ENCODE assay signal across 18 cellular contexts in the genomic region with DNA sequence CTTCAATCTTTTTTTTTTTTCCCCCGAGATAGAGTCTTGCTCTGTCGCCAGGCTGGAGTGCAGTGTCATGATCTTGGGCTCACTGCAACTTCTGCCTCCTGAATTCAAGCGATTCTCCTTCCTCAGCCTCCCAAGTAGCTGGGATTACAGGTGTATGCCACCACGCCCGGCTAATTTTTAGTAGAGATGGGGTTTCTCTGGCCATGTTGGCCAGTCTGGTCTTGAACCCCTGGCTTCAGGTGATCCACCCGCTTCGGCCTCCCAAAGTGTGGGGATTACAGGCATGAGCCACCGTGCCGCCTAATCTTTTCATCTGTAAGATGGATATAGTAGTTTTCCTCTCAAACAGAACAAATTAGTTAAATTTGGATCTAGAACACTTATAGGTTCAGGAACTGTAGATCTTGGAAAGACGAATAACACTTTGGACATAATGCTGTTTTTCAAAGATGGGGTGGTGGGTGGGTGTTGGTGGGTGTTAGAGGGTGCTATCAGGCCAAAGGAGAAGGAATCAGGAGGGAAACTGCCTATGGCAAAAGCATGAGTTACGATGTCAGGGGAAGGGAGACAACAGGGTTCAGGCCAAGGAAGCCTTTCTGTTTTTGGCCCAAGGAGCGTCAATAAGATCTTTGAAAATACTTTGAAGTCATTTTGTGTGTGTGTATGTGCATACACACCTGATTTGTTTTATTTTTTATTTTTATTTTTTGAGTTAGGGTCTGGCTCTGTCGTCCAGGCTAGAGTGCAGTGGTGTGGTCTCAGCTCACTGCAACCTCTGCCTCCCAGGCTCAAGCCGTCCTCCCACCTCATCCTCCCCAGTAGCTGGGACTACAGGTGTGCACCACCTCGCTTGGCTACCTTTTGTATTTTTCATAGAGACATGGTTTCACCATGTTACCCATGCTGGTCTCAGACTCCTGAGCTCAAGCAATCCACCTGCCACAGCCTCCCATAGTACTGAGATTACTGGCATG. TPM values are rescaled to one million over a fixed set of nuclear protein-coding genes. Genes with fewer than 3 reads are reported as not detected.
A peak's percentile ranks its signal among the peaks of the same experiment; 100 is the strongest.
DNase-seq lines count a peak whose midpoint lies in the region; ATAC-seq and TF ChIP-seq lines count a peak whose summit lies in the region.
"Had no signal": no experiment of that assay in that cellular context is flagged by ENCODE, and none has a peak within 500 bp of the region (broad histone marks: within the 10 kb centered on the region; RNA-seq: fewer than 3 reads in every experiment).

No MANE protein-coding gene starts in this region.

- H2AK5ac ChIP-seq in mesendoderm (ENCODE audit: low read length) = no peak overlapping the region

- no peak overlapping the region for H4K8ac ChIP-seq in mesendoderm (ENCODE audit: low read depth, low read length)

- H3K9me3 Mint-ChIP-seq in Caco-2 (ENCODE audit: unreplicated experiment) = no peaks in the 10 kb centered on the region
- H3K9me3 Mint-ChIP-seq in dendritic cell treated with granulocyte-macrophage colony-stimulating factor and Interleukin-4, amounts not matched to agents 40 ng/mL and 50 ng/mL, for 4 days = no peaks in the 10 kb centered on the region

- intact Hi-C loops in Caco-2 (cut with micrococcal nuclease; ENCODE audit: unreplicated experiment) = no loop called here
- intact Hi-C loops in dendritic cell treated with granulocyte-macrophage colony-stimulating factor and Interleukin-4, amounts not matched to agents 40 ng/mL and 50 ng/mL, for 4 days (cut with micrococcal nuclease) = no loop called here

- H3K27ac ChIP-seq in 22Rv1 (peak overlapping the region; percentile 27; the same call in 1 of the 2 replicates), mesendoderm (ENCODE audit: low read depth, low read length) (no peak overlapping the region)
- H3K27ac ChIP-seq: BLaER1, breast epithelium, right atrium auricular region, stomach had no signal

- peak overlapping the region; percentile 45 for H3K27ac Mint-ChIP-seq in Caco-2 (ENCODE audit: unreplicated experiment)
- H3K27ac Mint-ChIP-seq in dendritic cell treated with granulocyte-macrophage colony-stimulating factor and Interleukin-4, amounts not matched to agents 40 ng/mL and 50 ng/mL, for 4 days = peak overlapping the region; percentile 22

- POLR2A ChIA-PET in Caco-2 (lab: Charles Lee) = interaction anchor here (0.7 kb wide), 1 partner anchor 836 kb away, joined by 4 read pairs; no protein-coding TSS in a partner anchor

- H3K27me3 Mint-ChIP-seq in Caco-2 (ENCODE audit: insufficient read depth, unreplicated experiment) = no peaks in the 10 kb centered on the region
- no peaks in the 10 kb centered on the region for H3K27me3 Mint-ChIP-seq in dendritic cell treated with granulocyte-macrophage colony-stimulating factor and Interleukin-4, amounts not matched to agents 40 ng/mL and 50 ng/mL, for 4 days

- H3K56ac ChIP-seq in mesendoderm (ENCODE audit: low read length) = no peak overlapping the region

- no peak overlapping the region for H3K23ac ChIP-seq in mesendoderm (ENCODE audit: low read length)

- no peak for TF ChIP-seq CTCF in 22Rv1 (IDR thresholded peaks at IDR 0.05)
- TF ChIP-seq CTCF in Caco-2 (IDR thresholded peaks at IDR 0.05; ENCODE audit: insufficient read depth in 1 of 2, low read depth in 1 of 2, low read length in 1 of 2, severe bottlenecking in 1 of 2, unreplicated experiment in 1 of 2) = no peak

- no CpG with 5 or more reads among the region's 15 CpGs for WGBS in mesendoderm (ENCODE audit: extremely low coverage, insufficient coverage, low lambda C conversion rate)

- peaks cover 11% of the 10 kb centered on the region for H3K36me3 ChIP-seq in Caco-2 (ENCODE audit: control insufficient read depth, insufficient read depth, low read length)
- H3K36me3 ChIP-seq in mesendoderm (ENCODE audit: control insufficient read depth, insufficient read depth, low read length) = peaks cover 15% of the 10 kb centered on the region
- H3K36me3 ChIP-seq: breast epithelium had no signal

- peaks cover 79% of the 10 kb centered on the region for H3K36me3 Mint-ChIP-seq in Caco-2 (ENCODE audit: insufficient read depth, unreplicated experiment)
- H3K36me3 Mint-ChIP-seq in dendritic cell treated with granulocyte-macrophage colony-stimulating factor and Interleukin-4, amounts not matched to agents 40 ng/mL and 50 ng/mL, for 4 days (ENCODE audit: low read depth) = peaks cover 67% of the 10 kb centered on the region

- no peak for ATAC-seq in GM18520 (IDR thresholded peaks at IDR 0.05; ENCODE audit: unreplicated experiment)
- ATAC-seq in GM19397 (IDR thresholded peaks at IDR 0.05; ENCODE audit: unreplicated experiment) = no peak
- ATAC-seq: activated CD4-positive, CD25-positive, alpha-beta regulatory T cell treated with anti-CD3 and anti-CD28 coated beads, Interleukin-2, amount 50 U/mL, for 24 hours had no signal

- no peak overlapping the region for H3K4me2 ChIP-seq in mesendoderm (ENCODE audit: low read length)
- H3K4me2 ChIP-seq: BLaER1 had no signal

- H2BK15ac ChIP-seq in mesendoderm (replicated peaks; ENCODE audit: low read depth) = no peak overlapping the region

- BruUV-seq in Caco-2 (replicated peaks; lab: Mats Ljungman, UMichigan) = no TSS peak

- no peak overlapping the region for H3K18ac ChIP-seq in mesendoderm (ENCODE audit: low read length)

- no peak overlapping the region for H3K9ac ChIP-seq in mesendoderm (ENCODE audit: low read length)
- H3K9ac ChIP-seq: BLaER1 had no signal

- H4K5ac ChIP-seq in mesendoderm (ENCODE audit: low read length) = no peak overlapping the region

- H3K4me3 ChIP-seq in Caco-2 (ENCODE audit: low read depth, low read length) (no peak overlapping the region), mesendoderm (ENCODE audit: low read length) (no peak overlapping the region)
- H3K4me3 ChIP-seq: BLaER1, breast epithelium, right atrium auricular region, stomach had no signal

- no peak for DNase-seq in Caco-2
- DNase-seq in occipital lobe (lab: John Stamatoyannopoulos, UW) = no peak
- DNase-seq in mesendoderm = no peak
- DNase-seq: activated gamma-delta T cell; EL; glutamatergic neuron; MM.1S; stimulated activated CD4-positive, alpha-beta T cell treated with anti-CD3 and anti-CD28 coated beads, Interleukin-4, amount 100 ng/mL, for 4 hours; stomach had no signal

- H3K4me1 ChIP-seq in Caco-2 (peaks cover 7% of the 10 kb centered on the region; the same call in 1 of the 2 replicates), mesendoderm (ENCODE audit: control insufficient read depth, low read depth, low read length) (no peaks in the 10 kb centered on the region)

- peaks cover 14% of the 10 kb centered on the region for H3K79me1 ChIP-seq in mesendoderm (ENCODE audit: low read length)

- 0 out of 2 replicates have a peak, but pooled peaks have one; percentile 33 for TF ChIP-seq POLR2A in Raji (IDR thresholded peaks at IDR 0.05; ENCODE audit: insufficient read depth, low read depth, low read length)

- no peak overlapping the region for H2BK120ac ChIP-seq in mesendoderm (ENCODE audit: low read depth, low read length)

- H3K4me3 Mint-ChIP-seq in Caco-2 (ENCODE audit: unreplicated experiment) = no peak overlapping the region
- H3K4me3 Mint-ChIP-seq in dendritic cell treated with granulocyte-macrophage colony-stimulating factor and Interleukin-4, amounts not matched to agents 40 ng/mL and 50 ng/mL, for 4 days = no peak overlapping the region

- CTCF ChIA-PET in Caco-2 (lab: Charles Lee) = interaction anchor here (1.0 kb wide), 1 partner anchor 14 kb away, joined by 3 read pairs; no protein-coding TSS in a partner anchor

- peaks cover 24% of the 10 kb centered on the region for H3K4me1 Mint-ChIP-seq in Caco-2 (ENCODE audit: low read depth, unreplicated experiment)
- peaks cover 31% of the 10 kb centered on the region for H3K4me1 Mint-ChIP-seq in dendritic cell treated with granulocyte-macrophage colony-stimulating factor and Interleukin-4, amounts not matched to agents 40 ng/mL and 50 ng/mL, for 4 days (ENCODE audit: low read depth)

- no peak overlapping the region for H3K4ac ChIP-seq in mesendoderm (ENCODE audit: low read depth, low read length)

- H3K9me3 ChIP-seq in Caco-2 = no peaks in the 10 kb centered on the region
- H3K9me3 ChIP-seq: BLaER1, breast epithelium, right atrium auricular region, stomach had no signal

- peaks cover 15% of the 10 kb centered on the region for H3K79me2 ChIP-seq in mesendoderm (ENCODE audit: control insufficient read depth, insufficient read depth, low read length)

- no peaks in the 10 kb centered on the region for H3K27me3 ChIP-seq in Caco-2 (replicated peaks; ENCODE audit: control insufficient read depth, insufficient read depth, low read length)
- H3K27me3 ChIP-seq in mesendoderm (ENCODE audit: insufficient read depth, low read length, poor library complexity) = no peaks in the 10 kb centered on the region
- H3K27me3 ChIP-seq: BLaER1, breast epithelium, right atrium auricular region, stomach had no signal

- H2BK5ac ChIP-seq in mesendoderm (ENCODE audit: low read length) = no peak overlapping the region

RNA-seq across cellular contexts. Expression of a gene that starts 6.8 kb away (rescaled TPM):
- 2,873 and 2,887 TPM in 2 replicates for total RNA-seq in Caco-2 (2022)
- 3,318 TPM for total RNA-seq in occipital lobe
- 10,990 TPM for polyA plus RNA-seq in mesendoderm (2013, experiment 1 of 2)
- polyA plus RNA-seq in mesendoderm (2013, experiment 2 of 2) = 10,919 TPM
